8 cellular contexts compared by ENCODE assay signal in the genomic region with DNA sequence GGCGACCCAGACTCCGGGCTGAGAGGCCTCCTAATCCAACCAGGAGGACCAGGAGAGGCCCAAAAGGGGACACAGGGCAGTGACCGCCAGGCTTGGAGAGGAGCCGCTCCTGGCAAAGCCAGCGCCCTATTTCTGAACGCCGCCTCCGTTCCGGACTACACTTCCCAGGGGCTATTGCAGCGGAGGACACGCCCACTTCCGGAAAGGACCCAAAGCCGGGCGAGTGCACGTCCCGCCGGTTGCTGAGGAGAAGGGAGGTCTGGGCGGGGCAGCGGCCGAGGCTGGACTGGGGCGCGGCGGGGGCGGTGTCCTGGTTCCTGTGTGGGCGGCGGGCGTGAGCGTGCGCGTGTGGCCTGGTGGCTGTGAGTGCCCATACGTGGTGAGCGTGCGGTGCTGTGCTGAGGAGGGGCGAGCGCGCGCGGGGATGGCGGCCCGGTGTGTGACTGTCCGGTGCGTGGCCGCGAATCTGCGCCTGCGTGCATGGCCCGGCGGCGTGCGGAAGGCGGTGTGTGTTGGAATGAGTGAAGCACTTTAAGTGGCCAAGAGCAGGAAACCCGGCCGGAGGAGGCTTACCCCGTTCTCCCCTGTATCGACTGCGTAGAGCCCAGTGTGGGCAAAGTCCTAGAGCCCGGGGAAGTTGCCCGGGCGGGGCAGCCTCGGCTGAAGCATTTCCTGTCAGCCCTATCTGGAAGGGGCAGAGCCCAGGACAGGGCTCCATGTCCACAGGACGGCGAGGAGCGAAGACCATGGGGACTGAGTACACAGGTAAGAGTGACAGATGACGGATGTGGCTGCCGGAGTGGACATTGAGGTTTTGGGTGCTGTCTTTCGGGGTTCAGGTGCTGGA. TPM values are rescaled to one million over a fixed set of nuclear protein-coding genes. Genes with fewer than 3 reads are reported as not detected.
DNase-seq lines count a peak whose midpoint lies in the region; ATAC-seq, FAIRE-seq and TF ChIP-seq lines count a peak whose summit lies in the region.

ZNF470 (plus strand) TSS at position 195 of the 847 bp plus-strand sequence. CDS start 2,844 bp downstream, outside the sequence.

- H3K27ac Mint-ChIP-seq in WTC11: peak within 1 kb of the TSS; percentile 69

- no peaks in the 10 kb centered on the region for H4K20me1 ChIP-seq in Karpas-422 (ENCODE audit: insufficient read depth, low read depth, low read length)

- peak; percentile 72 for FAIRE-seq in GM12892 (lab: Jason Lieb, UNC)

- no peaks in the 10 kb centered on the region for H3K4me1 ChIP-seq in Karpas-422 (ENCODE audit: low read length)

- ATAC-seq in HG02763 (IDR thresholded peaks at IDR 0.05; ENCODE audit: unreplicated experiment) (peak; percentile 97), WTC11 (peak; percentile 97)

- H3K4me3 Mint-ChIP-seq in WTC11: peak within 1 kb of the TSS; percentile 97

- peak within 1 kb of the TSS; percentile 49 to 89 (median 82) for H3K27ac ChIP-seq in skin epidermis
- no peak within 1 kb of the TSS for H3K27ac ChIP-seq in Karpas-422 (ENCODE audit: low read length)

- no peaks in the 10 kb centered on the region for H3K27me3 ChIP-seq in Karpas-422 (ENCODE audit: low read length)

- TF ChIP-seq POLR2A in GM12892 (IDR thresholded peaks at IDR 0.05; ENCODE audit: low read depth, low read length): peak; percentile 61; the same call in 1 of the 2 replicates

- peak within 1 kb of the TSS; percentile 83 to 96 for H3K4me3 ChIP-seq in cardiac fibroblast (replicated peaks in 1 of 2; ENCODE audit: low read depth in 2 of 2, low read length in 2 of 2)
- peak within 1 kb of the TSS; percentile 85 to 98 (median 92) for H3K4me3 ChIP-seq in skin epidermis
- H3K4me3 ChIP-seq in Karpas-422 (ENCODE audit: low read length): no peak within 1 kb of the TSS

- no peak within 1 kb of the TSS for H3K4me2 ChIP-seq in Karpas-422 (ENCODE audit: low read depth, low read length, poor library complexity, severe bottlenecking)

- TF ChIP-seq CTCF in WTC11 (IDR thresholded peaks at IDR 0.05): no peak
- no peak for TF ChIP-seq CTCF in cardiac fibroblast (IDR thresholded peaks at IDR 0.05; ENCODE audit: low read depth, low read length)

- peaks cover 64% of the 10 kb centered on the region for H3K36me3 Mint-ChIP-seq in WTC11

- H3K27me3 Mint-ChIP-seq in WTC11 (ENCODE audit: low read depth): peaks cover 6% of the 10 kb centered on the region

- CTCF ChIA-PET in WTC11 (lab: Charles Lee): interaction anchor here (1.0 kb wide), 1 partner anchor 258 kb away, joined by 3 read pairs; no protein-coding TSS in a partner anchor

- H3K9me3 Mint-ChIP-seq in WTC11: peaks cover 60% of the 10 kb centered on the region

- no peaks in the 10 kb centered on the region for H3K9me2 ChIP-seq in Karpas-422 (replicated peaks; ENCODE audit: insufficient read depth, low read length)

- H3K9ac ChIP-seq in Karpas-422 (ENCODE audit: low read length): no peak within 1 kb of the TSS

- POLR2A ChIA-PET in WTC11 (lab: Charles Lee): no interaction called here

- H3K4me1 Mint-ChIP-seq in WTC11: peaks cover 4% of the 10 kb centered on the region

- DNase-seq in GM12892 (ENCODE audit: insufficient read length): peak; percentile 87
- DNase-seq in NCI-H2029 treated with DMSO at 0.1 percent for 48 hours (lab: John Stamatoyannopoulos, UW): peak; percentile 37
- peak; percentile 93 for DNase-seq in WTC11 (ENCODE audit: low spot score)
- peak; percentile 92 to 94 for DNase-seq in cardiac fibroblast (ENCODE audit: low read depth in 2 of 2)
- peak; percentile 96 for DNase-seq in iPS-NIHi11 (ENCODE audit: low spot score)
- DNase-seq in Karpas-422: no peak

- H3K9me3 ChIP-seq in Karpas-422 (ENCODE audit: low read length): peaks cover 72% of the 10 kb centered on the region

- no peaks in the 10 kb centered on the region for H3K79me2 ChIP-seq in Karpas-422 (ENCODE audit: low read length)

- no peaks in the 10 kb centered on the region for H3K36me3 ChIP-seq in Karpas-422 (ENCODE audit: insufficient read depth, low read length)

- H2AFZ ChIP-seq in Karpas-422 (ENCODE audit: low read length): no peak within 1 kb of the TSS

TF ChIP-seq in WTC11, 78 proteins besides CTCF, POLR2A, EP300 and RAD21 (continues in another document):
- TF ChIP-seq NFYB (CRISPR knock-in tag; conservative IDR thresholded peaks at IDR 0.05; ENCODE audit: low read depth) (no peak), ETV6 (CRISPR knock-in tag; IDR thresholded peaks at IDR 0.05) (0 out of 2 replicates have a peak, but pooled peaks have one; percentile 35), NR2C2 (CRISPR knock-in tag; IDR thresholded peaks at IDR 0.05) (no peak), GABPB1 (CRISPR knock-in tag; IDR thresholded peaks at IDR 0.05) (peak; percentile 61; the same call in 1 of the 2 replicates), ZNF219 (CRISPR knock-in tag; IDR thresholded peaks at IDR 0.05; ENCODE audit: borderline replicate concordance) (no peak), MXD4 (CRISPR knock-in tag; IDR thresholded peaks at IDR 0.05; ENCODE audit: borderline replicate concordance) (no peak), CREB1 (CRISPR knock-in tag; IDR thresholded peaks at IDR 0.05) (no peak), EMX1 (CRISPR knock-in tag; IDR thresholded peaks at IDR 0.05) (no peak), SMAD4 (CRISPR knock-in tag; IDR thresholded peaks at IDR 0.05) (0 out of 2 replicates have a peak, but pooled peaks have one; percentile 7), GRHL2 (CRISPR knock-in tag; IDR thresholded peaks at IDR 0.05; ENCODE audit: insufficient replicate concordance, severe bottlenecking) (no peak), OVOL2 (CRISPR knock-in tag; IDR thresholded peaks at IDR 0.05; ENCODE audit: borderline replicate concordance) (no peak), FOXP1 (CRISPR knock-in tag; IDR thresholded peaks at IDR 0.05; ENCODE audit: borderline replicate concordance) (peak; percentile 80), NR1H2 (CRISPR knock-in tag; IDR thresholded peaks at IDR 0.05) (0 out of 2 replicates have a peak, but pooled peaks have one; percentile 43), SP1 (CRISPR knock-in tag; conservative IDR thresholded peaks at IDR 0.05) (peak; percentile 99), ZNF121 (CRISPR knock-in tag; IDR thresholded peaks at IDR 0.05) (0 out of 2 replicates have a peak, but pooled peaks have one; percentile 30), ELF4 (CRISPR knock-in tag; IDR thresholded peaks at IDR 0.05; ENCODE audit: low read depth) (no peak), ATF2 (CRISPR knock-in tag; IDR thresholded peaks at IDR 0.05; ENCODE audit: borderline replicate concordance, low read depth) (no peak), SOX15 (CRISPR knock-in tag; IDR thresholded peaks at IDR 0.05) (no peak), ZNF317 (CRISPR knock-in tag; IDR thresholded peaks at IDR 0.05; ENCODE audit: borderline replicate concordance, low read depth) (0 out of 2 replicates have a peak, but pooled peaks have one; percentile 30)
- TF ChIP-seq, protein P1, sequence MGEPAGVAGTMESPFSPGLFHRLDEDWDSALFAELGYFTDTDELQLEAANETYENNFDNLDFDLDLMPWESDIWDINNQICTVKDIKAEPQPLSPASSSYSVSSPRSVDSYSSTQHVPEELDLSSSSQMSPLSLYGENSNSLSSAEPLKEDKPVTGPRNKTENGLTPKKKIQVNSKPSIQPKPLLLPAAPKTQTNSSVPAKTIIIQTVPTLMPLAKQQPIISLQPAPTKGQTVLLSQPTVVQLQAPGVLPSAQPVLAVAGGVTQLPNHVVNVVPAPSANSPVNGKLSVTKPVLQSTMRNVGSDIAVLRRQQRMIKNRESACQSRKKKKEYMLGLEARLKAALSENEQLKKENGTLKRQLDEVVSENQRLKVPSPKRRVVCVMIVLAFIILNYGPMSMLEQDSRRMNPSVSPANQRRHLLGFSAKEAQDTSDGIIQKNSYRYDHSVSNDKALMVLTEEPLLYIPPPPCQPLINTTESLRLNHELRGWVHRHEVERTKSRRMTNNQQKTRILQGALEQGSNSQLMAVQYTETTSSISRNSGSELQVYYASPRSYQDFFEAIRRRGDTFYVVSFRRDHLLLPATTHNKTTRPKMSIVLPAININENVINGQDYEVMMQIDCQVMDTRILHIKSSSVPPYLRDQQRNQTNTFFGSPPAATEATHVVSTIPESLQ (CRISPR knock-in tag; IDR thresholded peaks at IDR 0.05): no peak
- TF ChIP-seq, protein P2, sequence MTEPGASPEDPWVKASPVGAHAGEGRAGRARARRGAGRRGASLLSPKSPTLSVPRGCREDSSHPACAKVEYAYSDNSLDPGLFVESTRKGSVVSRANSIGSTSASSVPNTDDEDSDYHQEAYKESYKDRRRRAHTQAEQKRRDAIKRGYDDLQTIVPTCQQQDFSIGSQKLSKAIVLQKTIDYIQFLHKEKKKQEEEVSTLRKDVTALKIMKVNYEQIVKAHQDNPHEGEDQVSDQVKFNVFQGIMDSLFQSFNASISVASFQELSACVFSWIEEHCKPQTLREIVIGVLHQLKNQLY (CRISPR knock-in tag; IDR thresholded peaks at IDR 0.05): no peak
- TF ChIP-seq, protein P3, sequence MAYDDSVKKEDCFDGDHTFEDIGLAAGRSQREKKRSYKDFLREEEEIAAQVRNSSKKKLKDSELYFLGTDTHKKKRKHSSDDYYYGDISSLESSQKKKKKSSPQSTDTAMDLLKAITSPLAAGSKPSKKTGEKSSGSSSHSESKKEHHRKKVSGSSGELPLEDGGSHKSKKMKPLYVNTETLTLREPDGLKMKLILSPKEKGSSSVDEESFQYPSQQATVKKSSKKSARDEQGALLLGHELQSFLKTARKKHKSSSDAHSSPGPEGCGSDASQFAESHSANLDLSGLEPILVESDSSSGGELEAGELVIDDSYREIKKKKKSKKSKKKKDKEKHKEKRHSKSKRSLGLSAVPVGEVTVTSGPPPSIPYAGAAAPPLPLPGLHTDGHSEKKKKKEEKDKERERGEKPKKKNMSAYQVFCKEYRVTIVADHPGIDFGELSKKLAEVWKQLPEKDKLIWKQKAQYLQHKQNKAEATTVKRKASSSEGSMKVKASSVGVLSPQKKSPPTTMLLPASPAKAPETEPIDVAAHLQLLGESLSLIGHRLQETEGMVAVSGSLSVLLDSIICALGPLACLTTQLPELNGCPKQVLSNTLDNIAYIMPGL (CRISPR knock-in tag; IDR thresholded peaks at IDR 0.05): 0 out of 2 replicates have a peak, but pooled peaks have one; percentile 33

RNA-seq across cellular contexts. Expression of gene ZNF470, which starts in this region (rescaled TPM):
- 1.9 TPM for polyA plus RNA-seq in GM12892 (2012; ENCODE audit: missing spikeins)
- 6.0 to 6.5 TPM (median 6.2 TPM) in 3 replicates for total RNA-seq in WTC11 (2021)
- total RNA-seq in Karpas-422 (2014; rRNA removed; shearing (Covaris generic); ENCODE audit: low replicate concordance): not detected in 2 replicates
